ENCODE assay signal across 22 cellular contexts in the genomic region with DNA sequence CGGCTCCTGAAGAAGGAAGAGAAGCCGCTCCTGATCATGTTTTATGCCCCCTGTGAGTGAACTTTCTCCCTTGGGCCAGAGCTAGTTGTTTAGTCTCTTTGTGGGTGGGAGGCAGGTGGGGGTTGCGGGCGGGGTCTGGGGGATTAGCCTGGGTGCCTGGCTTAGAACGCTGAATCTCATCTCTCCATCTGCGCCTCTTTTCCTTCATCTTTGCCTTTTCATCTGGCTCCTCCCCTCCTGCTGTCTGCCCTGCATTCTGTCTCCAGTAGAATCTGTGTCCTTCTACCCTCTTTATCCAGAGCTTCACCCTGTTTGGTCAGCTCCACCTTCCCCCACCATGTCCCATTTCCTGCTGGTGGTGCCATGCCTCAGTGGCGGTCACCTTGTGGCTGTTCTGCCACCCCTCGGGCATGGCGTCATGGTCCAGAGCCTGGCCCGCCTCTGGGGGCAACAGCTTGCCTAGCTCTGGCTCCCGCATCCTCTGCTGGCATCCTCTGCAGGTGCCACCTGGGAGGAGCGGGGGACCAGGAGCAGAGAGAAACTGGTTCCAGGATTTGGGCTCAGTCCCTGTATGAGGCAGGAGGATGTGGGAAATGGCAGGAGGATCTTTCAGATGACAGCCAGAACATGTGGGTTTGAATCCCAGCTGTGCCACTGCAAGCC. TPM values are rescaled to one million over a fixed set of nuclear protein-coding genes. Genes with fewer than 3 reads are reported as not detected.
A peak's percentile ranks its signal among the peaks of the same experiment; 100 is the strongest.
DNase-seq lines count a peak whose midpoint lies in the region; ATAC-seq and TF ChIP-seq lines count a peak whose summit lies in the region.
"Had no signal": no experiment of that assay in that cellular context is flagged by ENCODE, and none has a peak within 500 bp of the region (broad histone marks: within the 10 kb centered on the region; RNA-seq: fewer than 3 reads in every experiment).

No MANE protein-coding gene starts in this region.

- H3K4me1 ChIP-seq in A673 (ENCODE audit: insufficient read depth, low read length, poor library complexity, severe bottlenecking) = peaks cover 16% of the 10 kb centered on the region
- H3K4me1 ChIP-seq: body of pancreas, tibial artery had no signal

- BruUV-seq in A673 (replicated peaks; lab: Mats Ljungman, UMichigan) = no TSS peak

- no peak for ATAC-seq in Right ventricle myocardium superior (ENCODE audit: poor library complexity)
- no peak for ATAC-seq in GM21786 (IDR thresholded peaks at IDR 0.05; ENCODE audit: unreplicated experiment)
- ATAC-seq: body of pancreas, GM12878, HepG2, left ventricle myocardium superior had no signal

- H3K9me3 ChIP-seq in A673 (ENCODE audit: low read depth, low read length, poor library complexity, severe bottlenecking) = no peaks in the 10 kb centered on the region
- H3K9me3 ChIP-seq: body of pancreas, tibial artery had no signal

- DNase-seq in A673 (ENCODE audit: low spot score) (no peak), DMS 273 (lab: John Stamatoyannopoulos, UW; ENCODE audit: unreplicated experiment) (peak; percentile 81), NCI-H524 treated with DMSO at 0.1 percent for 48 hours (lab: John Stamatoyannopoulos, UW) (peak; percentile 97), germinal center (ENCODE audit: low spot score) (peak; percentile 25), NCI-H2227 (lab: John Stamatoyannopoulos, UW; ENCODE audit: unreplicated experiment) (no peak), Right ventricle myocardium superior (no peak), kidney tubule cell (ENCODE audit: low spot score) (no peak)
- DNase-seq: activated CD8-positive, alpha-beta memory T cell treated with anti-CD3 and anti-CD28 coated beads for 24 hours; activated gamma-delta T cell; body of pancreas; Calu3; islet precursor cell; Kasumi-1; left ventricle myocardium superior; NCI-H1436 treated with DMSO at 0.1 percent for 48 hours; NCI-H526; tibial artery had no signal

- CTCF ChIA-PET in A673 (lab: Charles Lee) = no interaction called here

- H3K27ac ChIP-seq in A673 (ENCODE audit: low read depth, low read length, poor library complexity, severe bottlenecking) = peak overlapping the region; percentile 48
- H3K27ac ChIP-seq: body of pancreas, C4-2B, tibial artery had no signal

- H3K4me3 ChIP-seq in A673 (ENCODE audit: low read depth, low read length, poor library complexity, severe bottlenecking) = no peak overlapping the region
- H3K4me3 ChIP-seq: body of pancreas, GM12878, GM23338, tibial artery had no signal

- H3K36me3 ChIP-seq in A673 (ENCODE audit: insufficient read depth, low read length, poor library complexity, severe bottlenecking) = peaks cover 16% of the 10 kb centered on the region

- POLR2A ChIA-PET in A673 (lab: Charles Lee; ENCODE audit: low non-redundant PET) = interaction anchor here (0.5 kb wide), 1 partner anchor 11 kb away, joined by 3 read pairs; no protein-coding TSS in a partner anchor

- intact Hi-C loops in A673 (cut with micrococcal nuclease; ENCODE audit: unreplicated experiment) = no loop called here
- intact Hi-C loops in Right ventricle myocardium superior (cut with DNase I) = no loop called here

- TF ChIP-seq CTCF in A673 (conservative IDR thresholded peaks at IDR 0.05; ENCODE audit: low read depth, low read length) = no peak

- H3K27me3 ChIP-seq in A673 (replicated peaks; ENCODE audit: insufficient read depth, low read depth, low read length, poor library complexity) = no peaks in the 10 kb centered on the region
- H3K27me3 ChIP-seq: body of pancreas, tibial artery had no signal

RNA-seq across cellular contexts. Expression of gene PDIA5, which starts 44.3 kb away (rescaled TPM):
- total RNA-seq in A673 (2021) (28.6 and 33.4 TPM in 2 replicates), Right ventricle myocardium superior (5.4 TPM)

Comparison
In these comparisons a context has a peak if more than half of its experiments do, and no peak if none do; other contexts are left out.
1. DNase-seq: peak in DMS 273 (single experiment), NCI-H524 treated with DMSO at 0.1 percent for 48 hours (single experiment) and germinal center (single experiment); none in A673 (single experiment), NCI-H2227 (single experiment), Right ventricle myocardium superior (single experiment) and kidney tubule cell (single experiment).